In the genomic region with DNA sequence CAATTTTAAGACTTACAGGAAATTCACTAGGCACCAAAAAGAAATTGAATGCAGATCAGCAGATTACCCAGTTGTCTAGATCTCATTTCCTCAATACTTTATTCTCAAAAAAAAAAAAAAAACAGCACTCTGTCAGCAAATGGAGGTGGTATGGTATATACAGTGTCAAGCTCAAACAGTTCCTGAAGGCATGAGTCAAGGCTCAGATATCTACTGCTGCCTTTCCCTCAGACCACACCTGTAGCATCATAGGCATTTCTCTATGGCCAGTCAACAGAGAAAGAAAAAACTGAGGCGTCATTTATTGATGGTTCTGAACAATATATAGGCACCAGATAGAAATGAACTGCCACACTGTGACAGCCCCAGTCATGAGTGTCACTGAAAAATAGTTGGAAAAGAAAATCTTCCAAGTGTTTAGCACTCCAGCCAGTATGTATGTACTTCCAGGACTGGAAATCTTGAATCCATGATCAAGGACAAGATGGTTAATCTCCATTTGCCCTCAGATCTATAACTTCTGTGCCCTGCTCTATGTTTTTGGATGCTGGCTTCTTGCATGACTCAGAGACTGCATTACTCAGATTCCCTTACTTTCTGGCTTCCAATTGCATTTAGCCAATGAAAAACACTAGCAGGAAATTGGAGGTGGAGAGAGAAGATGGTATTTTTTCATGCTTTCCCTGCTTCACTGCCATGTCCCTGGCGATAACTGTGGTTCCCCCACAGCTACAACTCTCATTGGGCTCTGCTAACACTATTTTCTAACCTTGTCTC, we compare ENCODE assay signal across 22 cellular contexts. TPM values are rescaled to one million over a fixed set of nuclear protein-coding genes. Genes with fewer than 3 reads are reported as not detected.
DNase-seq lines count a peak whose midpoint lies in the region; ATAC-seq and TF ChIP-seq lines count a peak whose summit lies in the region.
"Had no signal": no experiment of that assay in that cellular context is flagged by ENCODE, and none has a peak within 500 bp of the region (broad histone marks: within the 10 kb centered on the region; RNA-seq: fewer than 3 reads in every experiment).

No MANE protein-coding gene starts in this region.

- H3K9me3 Mint-ChIP-seq in activated T-helper 1 cell treated with anti-CD3 and anti-CD28 coated beads, Interleukin-12 subunit alpha, Interleukin-12 subunit beta, Interleukin-2, Interleukin-4 antibody, amounts not matched to agents 30 ng/mL and 10 ng/mL and 1 ng/mL, durations not matched to agents 14 hours and 24 hours and 36 hours: peaks cover 36% of the 10 kb centered on the region

- H3K4me3 Mint-ChIP-seq in activated T-helper 1 cell treated with anti-CD3 and anti-CD28 coated beads, Interleukin-12 subunit alpha, Interleukin-12 subunit beta, Interleukin-2, Interleukin-4 antibody, amounts not matched to agents 30 ng/mL and 10 ng/mL and 1 ng/mL, durations not matched to agents 14 hours and 24 hours and 36 hours: no peak overlapping the region
- H3K4me3 Mint-ChIP-seq: central memory CD8-positive, alpha-beta T cell; T-helper 2 cell treated with Interferon-gamma antibody and Interleukin-4, amounts not matched to agents 5 μg/mL and 100 μg/mL, for 36 hours had no signal

- in situ Hi-C loops in gastrocnemius medialis (cut with MboI; ENCODE audit: low sequenced_read_pairs in 4 of 4): no loop called here

- peaks cover 6% of the 10 kb centered on the region for H3K27me3 Mint-ChIP-seq in activated T-helper 1 cell treated with anti-CD3 and anti-CD28 coated beads, Interleukin-12 subunit alpha, Interleukin-12 subunit beta, Interleukin-2, Interleukin-4 antibody, amounts not matched to agents 30 ng/mL and 10 ng/mL and 1 ng/mL, durations not matched to agents 14 hours and 24 hours and 36 hours (ENCODE audit: insufficient read depth)

- H3K36me3 ChIP-seq in gastrocnemius medialis: no peaks in the 10 kb centered on the region
- H3K36me3 ChIP-seq: heart right ventricle, pancreas had no signal

- no peak overlapping the region for H3K27ac ChIP-seq in RWPE1
- no peak overlapping the region for H3K27ac ChIP-seq in gastrocnemius medialis
- H3K27ac ChIP-seq: heart right ventricle, pancreas had no signal

- DNase-seq in AG20443 (ENCODE audit: low spot score) (peak; percentile 69), RWPE1 (ENCODE audit: low spot score) (peak; percentile 66), dermis blood vessel endothelial cell (peak; percentile 51), left colon (no peak), gastrocnemius medialis (no peak), medulla oblongata (ENCODE audit: extremely low spot score) (no peak), NCI-H82 treated with DMSO at 0.1 percent for 48 hours (lab: John Stamatoyannopoulos, UW; ENCODE audit: unreplicated experiment) (no peak)
- DNase-seq in activated T-helper 1 cell treated with anti-CD3 and anti-CD28 coated beads, Interleukin-12 subunit alpha, Interleukin-12 subunit beta, Interleukin-2, Interleukin-4 antibody, amounts not matched to agents 30 ng/mL and 10 ng/mL and 1 ng/mL, durations not matched to agents 14 hours and 24 hours and 36 hours (ENCODE audit: low spot score): no peak
- DNase-seq: activated CD8-positive, alpha-beta memory T cell treated with anti-CD3 and anti-CD28 coated beads, Interleukin-2, amount 50 U/mL, for 4 hours; activated naive CD4-positive, alpha-beta T cell treated with anti-CD3 and anti-CD28 coated beads, Interleukin-2, amount 50 U/mL, for 16 hours; Calu3; GF-D8; heart right ventricle; KBM-7; left cardiac atrium; NCI-H1417 treated with DMSO at 0.1 percent for 48 hours; NCI-H2227 treated with DMSO at 0.1 percent for 48 hours; pancreas; stimulated activated naive CD4-positive, alpha-beta T cell treated with Interleukin-2 at 50 U/mL for 16 hours had no signal

- no peak for TF ChIP-seq POLR2A in gastrocnemius medialis (IDR thresholded peaks at IDR 0.05)

- H3K4me1 Mint-ChIP-seq in activated T-helper 1 cell treated with anti-CD3 and anti-CD28 coated beads, Interleukin-12 subunit alpha, Interleukin-12 subunit beta, Interleukin-2, Interleukin-4 antibody, amounts not matched to agents 30 ng/mL and 10 ng/mL and 1 ng/mL, durations not matched to agents 14 hours and 24 hours and 36 hours (ENCODE audit: low read depth): no peaks in the 10 kb centered on the region
- H3K4me1 Mint-ChIP-seq: central memory CD8-positive, alpha-beta T cell had no signal

- no peaks in the 10 kb centered on the region for H3K9me3 ChIP-seq in gastrocnemius medialis
- H3K9me3 ChIP-seq: pancreas had no signal

- intact Hi-C loops in left colon (cut with DNase I, micrococcal nuclease): no loop called here
- intact Hi-C loops in gastrocnemius medialis (cut with DNase I; ENCODE audit: low total_unique reads): no loop called here
- intact Hi-C loops in activated T-helper 1 cell treated with anti-CD3 and anti-CD28 coated beads, Interleukin-12 subunit alpha, Interleukin-12 subunit beta, Interleukin-2, Interleukin-4 antibody, amounts not matched to agents 30 ng/mL and 10 ng/mL and 1 ng/mL, durations not matched to agents 14 hours and 24 hours and 36 hours (cut with micrococcal nuclease): no loop called here

- H3K27ac Mint-ChIP-seq in activated T-helper 1 cell treated with anti-CD3 and anti-CD28 coated beads, Interleukin-12 subunit alpha, Interleukin-12 subunit beta, Interleukin-2, Interleukin-4 antibody, amounts not matched to agents 30 ng/mL and 10 ng/mL and 1 ng/mL, durations not matched to agents 14 hours and 24 hours and 36 hours: no peak overlapping the region
- H3K27ac Mint-ChIP-seq: T-helper 2 cell treated with Interferon-gamma antibody and Interleukin-4, amounts not matched to agents 5 μg/mL and 100 μg/mL, for 36 hours had no signal

- CTCF ChIA-PET in RWPE1 (lab: Yijun Ruan, JAX): no interaction called here

- peaks cover 3% of the 10 kb centered on the region for H3K36me3 Mint-ChIP-seq in activated T-helper 1 cell treated with anti-CD3 and anti-CD28 coated beads, Interleukin-12 subunit alpha, Interleukin-12 subunit beta, Interleukin-2, Interleukin-4 antibody, amounts not matched to agents 30 ng/mL and 10 ng/mL and 1 ng/mL, durations not matched to agents 14 hours and 24 hours and 36 hours (ENCODE audit: low read depth)

- POLR2A ChIA-PET in RWPE1 (lab: Yijun Ruan, JAX; ENCODE audit: low non-redundant PET): no interaction called here

- no peak overlapping the region for H3K4me3 ChIP-seq in gastrocnemius medialis
- H3K4me3 ChIP-seq: heart right ventricle, pancreas had no signal

- ATAC-seq in left colon (peak; percentile 40), gastrocnemius medialis (no peak)
- ATAC-seq: heart right ventricle, left cardiac atrium, pancreas, Right ventricle myocardium inferior had no signal

- H3K27me3 ChIP-seq in gastrocnemius medialis: no peaks in the 10 kb centered on the region
- H3K27me3 ChIP-seq: heart right ventricle, pancreas had no signal

- H3K4me1 ChIP-seq in gastrocnemius medialis: no peaks in the 10 kb centered on the region
- H3K4me1 ChIP-seq: heart right ventricle, pancreas had no signal

- no peak for TF ChIP-seq CTCF in RWPE1 (conservative IDR thresholded peaks at IDR 0.05; ENCODE audit: low read depth)
- no peak for TF ChIP-seq CTCF in gastrocnemius medialis (IDR thresholded peaks at IDR 0.05 in 4 of 5, conservative IDR thresholded peaks at IDR 0.05 in 1 of 5)

RNA-seq across cellular contexts. Expression of a gene that starts 8.4 kb away (rescaled TPM):
- total RNA-seq in dermis blood vessel endothelial cell: 33.4 and 34.5 TPM in 2 replicates
- 10 to 100 TPM; 47.7 to 53.7 TPM for total RNA-seq in left colon
- total RNA-seq in gastrocnemius medialis: 10 to 100 TPM; 10.4 to 20.3 (median 17.8) TPM
- total RNA-seq in activated T-helper 1 cell treated with anti-CD3 and anti-CD28 coated beads, Interleukin-12 subunit alpha, Interleukin-12 subunit beta, Interleukin-2, Interleukin-4 antibody, amounts not matched to agents 30 ng/mL and 10 ng/mL and 1 ng/mL, durations not matched to agents 14 hours and 24 hours and 36 hours: 22.9 and 23.2 TPM in 2 replicates

RNA-seq across cellular contexts. Expression of a gene that starts 38.2 kb away (rescaled TPM):
- total RNA-seq in dermis blood vessel endothelial cell: 33.2 and 53.7 TPM in 2 replicates
- total RNA-seq in left colon: 10 to 100 TPM; 11.8 to 13.5 TPM
- 10 to 100 TPM in 3 of 4 donors, 1 to 10 TPM in 1; 4.2 to 27.1 (median 14.6) TPM for total RNA-seq in gastrocnemius medialis
- total RNA-seq in activated T-helper 1 cell treated with anti-CD3 and anti-CD28 coated beads, Interleukin-12 subunit alpha, Interleukin-12 subunit beta, Interleukin-2, Interleukin-4 antibody, amounts not matched to agents 30 ng/mL and 10 ng/mL and 1 ng/mL, durations not matched to agents 14 hours and 24 hours and 36 hours: 16.0 and 16.3 TPM in 2 replicates

Comparison
In these comparisons a context has a peak if more than half of its experiments do, and no peak if none do; other contexts are left out.
1. DNase-seq: peak in AG20443 (single experiment), RWPE1 (single experiment) and dermis blood vessel endothelial cell (single experiment); none in left colon (0 of 2), gastrocnemius medialis (0 of 2), activated T-helper 1 cell treated with anti-CD3 and anti-CD28 coated beads, Interleukin-12 subunit alpha, Interleukin-12 subunit beta, Interleukin-2, Interleukin-4 antibody, amounts not matched to agents 30 ng/mL and 10 ng/mL and 1 ng/mL, durations not matched to agents 14 hours and 24 hours and 36 hours (single experiment), medulla oblongata (single experiment) and NCI-H82 treated with DMSO at 0.1 percent for 48 hours (single experiment).